8 cellular contexts compared by ENCODE assay signal in the genomic region with DNA sequence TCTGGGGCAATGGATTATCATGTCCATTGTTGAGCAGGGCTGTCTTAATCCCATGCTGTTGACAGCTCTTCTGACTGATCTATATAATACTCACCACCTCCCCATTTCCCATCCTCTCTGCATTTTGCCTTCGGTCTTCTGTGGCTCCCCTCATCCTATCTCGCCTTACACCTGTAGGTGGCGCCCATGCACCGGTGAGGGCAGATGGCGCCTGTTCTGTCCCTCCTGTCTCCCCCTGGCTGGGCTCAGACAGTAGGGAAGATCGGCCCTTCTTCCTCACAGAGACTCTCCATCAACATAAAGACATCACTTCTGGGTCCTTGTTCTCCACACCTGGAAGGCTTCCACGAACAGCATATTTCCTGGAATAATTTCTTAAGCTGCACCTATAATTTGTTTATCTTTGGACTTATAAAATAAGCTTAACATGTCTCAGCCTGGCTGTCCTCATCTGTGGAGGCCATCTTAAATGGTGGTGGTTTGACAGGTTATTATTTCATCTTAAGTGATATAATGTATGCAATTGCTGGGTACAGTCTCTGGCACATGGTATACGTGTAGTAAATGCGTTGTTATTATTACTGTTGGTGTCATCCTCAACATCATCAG. TPM values are rescaled to one million over a fixed set of nuclear protein-coding genes. Genes with fewer than 3 reads are reported as not detected.
A peak's percentile ranks its signal among the peaks of the same experiment; 100 is the strongest.
DNase-seq lines count a peak whose midpoint lies in the region; ATAC-seq and TF ChIP-seq lines count a peak whose summit lies in the region.

No MANE protein-coding gene starts in this region.

- H3K27me3 ChIP-seq in foreskin keratinocyte = peaks cover 4% of the 10 kb centered on the region

- DNase-seq in NCI-H2081 (lab: John Stamatoyannopoulos, UW) = peak; percentile 67 to 71
- no peak for DNase-seq in activated B cell treated with CpG ODN at 0.5 μM for 24 hours
- peak in 1 of 2 donors; percentile 47 for DNase-seq in foreskin keratinocyte
- peak; percentile 37 to 96 (median 83) for DNase-seq in posterior cingulate gyrus
- no peak for DNase-seq in NCI-H1105 (lab: John Stamatoyannopoulos, UW)

- H3K4me3 Mint-ChIP-seq in activated B cell treated with CpG ODN at 0.5 μM for 24 hours = no peak overlapping the region

- H3K36me3 Mint-ChIP-seq in activated B cell treated with CpG ODN at 0.5 μM for 24 hours (ENCODE audit: low read depth) = no peaks in the 10 kb centered on the region

- no peaks in the 10 kb centered on the region for H3K4me1 ChIP-seq in foreskin keratinocyte

- H3K27me3 Mint-ChIP-seq in activated B cell treated with CpG ODN at 0.5 μM for 24 hours = peaks cover 1% of the 10 kb centered on the region

- CTCF ChIA-PET in activated B cell treated with CpG ODN at 0.5 μM for 24 hours (lab: Charles Lee) = interaction anchor here (0.7 to 4.0 kb wide), 5 partner anchors 18 to 810 kb away, joined by 3 to 67 read pairs (median 4); no protein-coding TSS in a partner anchor

- H3K27ac ChIP-seq in C4-2B (no peak overlapping the region), foreskin keratinocyte (no peak overlapping the region)

- POLR2A ChIA-PET in activated B cell treated with CpG ODN at 0.5 μM for 24 hours (lab: Charles Lee) = no interaction called here

- H3K27ac Mint-ChIP-seq in activated B cell treated with CpG ODN at 0.5 μM for 24 hours = no peak overlapping the region

- intact Hi-C loops in activated B cell treated with CpG ODN at 0.5 μM for 24 hours (cut with micrococcal nuclease) (loop anchor here (1.0 to 2.0 kb wide), 3 partner anchors 180 to 809 kb away; no protein-coding TSS in a partner anchor), posterior cingulate gyrus (cut with DNase I) (loop anchor here (1.0 to 10.0 kb wide), 2 partner anchors 180 to 572 kb away; a partner anchor contains a TSS)

- peak; percentile 97 for ATAC-seq in GM18867 (IDR thresholded peaks at IDR 0.05; ENCODE audit: unreplicated experiment)
- ATAC-seq in HG02973 (IDR thresholded peaks at IDR 0.05; ENCODE audit: unreplicated experiment) = peak; percentile 97
- peak; percentile 42 for ATAC-seq in activated B cell treated with CpG ODN at 0.5 μM for 24 hours (ENCODE audit: low read depth)
- peak; percentile 94 for ATAC-seq in foreskin keratinocyte

- no peaks in the 10 kb centered on the region for H3K4me1 Mint-ChIP-seq in activated B cell treated with CpG ODN at 0.5 μM for 24 hours

- TF ChIP-seq CTCF in C4-2B (conservative IDR thresholded peaks at IDR 0.05) (peak; percentile 89), activated B cell treated with CpG ODN at 0.5 μM for 24 hours (IDR thresholded peaks at IDR 0.05) (no peak), foreskin keratinocyte (conservative IDR thresholded peaks at IDR 0.05) (peak; percentile 84)

- H3K9me3 Mint-ChIP-seq in activated B cell treated with CpG ODN at 0.5 μM for 24 hours = no peaks in the 10 kb centered on the region

RNA-seq across cellular contexts. Expression of a gene that starts 10.9 kb away (rescaled TPM):
- total RNA-seq in activated B cell treated with CpG ODN at 0.5 μM for 24 hours (0.07 TPM in 1 of 2 replicates, not detected in the other), foreskin keratinocyte (not detected in 2 replicates)
- not detected in 2 replicates for polyA plus RNA-seq in foreskin keratinocyte

Comparison
In these comparisons a context has a peak if more than half of its experiments do, and no peak if none do; other contexts are left out.
1. ATAC-seq: peak in every context shown above with its lines; median percentile 97 in GM18867; 97 in HG02973; 94 in foreskin keratinocyte; 42 in activated B cell treated with CpG ODN at 0.5 μM for 24 hours.
2. DNase-seq: peak in NCI-H2081 (2 of 2) and posterior cingulate gyrus (10 of 10); none in activated B cell treated with CpG ODN at 0.5 μM for 24 hours (single experiment) and NCI-H1105 (single experiment).